In genomic region chr12:30755395-30755762, GRCh38 we compare ENCODE assay signal across 8 cellular contexts. TPM values are rescaled to one million over a fixed set of nuclear protein-coding genes. Genes with fewer than 3 reads are reported as not detected.
DNase-seq lines count a peak whose midpoint lies in the region; TF ChIP-seq lines count a peak whose summit lies in the region.

No MANE protein-coding gene starts in this region.

- H3K27me3 ChIP-seq in mesenchymal stem cell (ENCODE audit: control insufficient read depth in 1 of 2, insufficient read depth in 1 of 2, low read length in 2 of 2): no peaks in the 10 kb centered on the region

- peak overlapping the region; percentile 86 for H3K4me3 Mint-ChIP-seq in activated naive CD4-positive, alpha-beta T cell treated with anti-CD3 and anti-CD28 coated beads, Interleukin-2, amount 50 U/mL, for 24 hours
- H3K4me3 Mint-ChIP-seq in brain (peak overlapping the region; percentile 91 to 98 (median 97)), type B pancreatic cell (peak overlapping the region; percentile 97)

- no peaks in the 10 kb centered on the region for H3K9me3 ChIP-seq in mesenchymal stem cell (ENCODE audit: control insufficient read depth, low read length)

- no peaks in the 10 kb centered on the region for H3K27me3 Mint-ChIP-seq in activated naive CD4-positive, alpha-beta T cell treated with anti-CD3 and anti-CD28 coated beads, Interleukin-2, amount 50 U/mL, for 24 hours
- H3K27me3 Mint-ChIP-seq in brain (peaks cover 4% of the 10 kb centered on the region), type B pancreatic cell (peaks cover 4% of the 10 kb centered on the region)

- no peak overlapping the region for H2AK5ac ChIP-seq in mesenchymal stem cell (ENCODE audit: low read length, severe bottlenecking)

- H3K4me3 ChIP-seq in mesenchymal stem cell (ENCODE audit: insufficient read depth in 1 of 2, low read depth in 1 of 2, low read length in 2 of 2): peak overlapping the region; percentile 90 to 94

- peak overlapping the region; percentile 92 for H2BK120ac ChIP-seq in mesenchymal stem cell (ENCODE audit: low read depth, low read length)

- TF ChIP-seq CTCF in brain (conservative IDR thresholded peaks at IDR 0.05): no peak
- no peak for TF ChIP-seq CTCF in type B pancreatic cell (conservative IDR thresholded peaks at IDR 0.05)

- H2BK15ac ChIP-seq in mesenchymal stem cell (ENCODE audit: low read depth, poor library complexity, severe bottlenecking): no peak overlapping the region

- peaks cover 0 to 4% of the 10 kb centered on the region in 2 experiments for H3K36me3 ChIP-seq in mesenchymal stem cell (ENCODE audit: control insufficient read depth in 1 of 2, insufficient read depth in 2 of 2, low read depth in 1 of 2, low read length in 2 of 2)

- H2BK12ac ChIP-seq in mesenchymal stem cell (ENCODE audit: low read length in 2 of 2): peak overlapping the region; percentile 84 to 96

- peak overlapping the region; percentile 90 for H4K91ac ChIP-seq in mesenchymal stem cell (ENCODE audit: low read length)

- peaks cover 3% of the 10 kb centered on the region for H3K36me3 Mint-ChIP-seq in activated naive CD4-positive, alpha-beta T cell treated with anti-CD3 and anti-CD28 coated beads, Interleukin-2, amount 50 U/mL, for 24 hours
- H3K36me3 Mint-ChIP-seq in brain (peaks cover 13% of the 10 kb centered on the region), type B pancreatic cell (peaks cover 11% of the 10 kb centered on the region)

- H3K9me3 Mint-ChIP-seq in activated naive CD4-positive, alpha-beta T cell treated with anti-CD3 and anti-CD28 coated beads, Interleukin-2, amount 50 U/mL, for 24 hours: no peaks in the 10 kb centered on the region
- peaks cover 0 to 1% (median 0%) of the 10 kb centered on the region in 5 experiments for H3K9me3 Mint-ChIP-seq in brain
- H3K9me3 Mint-ChIP-seq in type B pancreatic cell: no peaks in the 10 kb centered on the region

- peak overlapping the region; percentile 91 to 97 for H3K4ac ChIP-seq in mesenchymal stem cell (ENCODE audit: low read depth in 1 of 2, low read length in 2 of 2)

- H3K4me2 ChIP-seq in mesenchymal stem cell (ENCODE audit: low read length, poor library complexity, severe bottlenecking): peak overlapping the region; percentile 98

- peak overlapping the region; percentile 97 for H4K8ac ChIP-seq in mesenchymal stem cell (ENCODE audit: low read length)

- peaks cover 54% of the 10 kb centered on the region for H3K4me1 Mint-ChIP-seq in activated naive CD4-positive, alpha-beta T cell treated with anti-CD3 and anti-CD28 coated beads, Interleukin-2, amount 50 U/mL, for 24 hours
- H3K4me1 Mint-ChIP-seq in brain: peaks cover 46% of the 10 kb centered on the region
- peaks cover 25% of the 10 kb centered on the region for H3K4me1 Mint-ChIP-seq in type B pancreatic cell (ENCODE audit: unreplicated experiment)

- H3K79me1 ChIP-seq in mesenchymal stem cell (replicated peaks; ENCODE audit: low read length, poor library complexity, severe bottlenecking): peaks cover 11% of the 10 kb centered on the region

- peak overlapping the region in 1 of 2 experiments; percentile 14 for H3K23ac ChIP-seq in mesenchymal stem cell (ENCODE audit: low read length in 2 of 2)

- peak overlapping the region; percentile 81 for H3K27ac Mint-ChIP-seq in activated naive CD4-positive, alpha-beta T cell treated with anti-CD3 and anti-CD28 coated beads, Interleukin-2, amount 50 U/mL, for 24 hours
- H3K27ac Mint-ChIP-seq in brain (peak overlapping the region; percentile 77 to 93 (median 84)), type B pancreatic cell (peak overlapping the region; percentile 86)

- peak overlapping the region; percentile 94 for H2AFZ ChIP-seq in mesenchymal stem cell (ENCODE audit: low read depth, low read length)

- H3K14ac ChIP-seq in mesenchymal stem cell (ENCODE audit: low read length in 2 of 2): peak overlapping the region in 1 of 2 experiments; percentile 97

- H2BK5ac ChIP-seq in mesenchymal stem cell (ENCODE audit: low read depth, low read length, poor library complexity, severe bottlenecking): peak overlapping the region; percentile 57

- 33% methylated on average over 7 of the region's 7 CpGs for WGBS in mesenchymal stem cell

- peak overlapping the region; percentile 93 for H3K9ac ChIP-seq in mesenchymal stem cell (ENCODE audit: low read length)

- DNase-seq in activated naive CD4-positive, alpha-beta T cell treated with Interleukin-2 at 50 U/mL for 16 hours: no peak
- no peak for DNase-seq in mesenchymal stem cell
- no peak for DNase-seq in type B pancreatic cell (ENCODE audit: extremely low spot score, unreplicated experiment)
- DNase-seq in stimulated activated CD4-positive, alpha-beta T cell treated with anti-CD3 and anti-CD28 coated beads, Interleukin-4, amount 100 ng/mL, for 1 hour: no peak
- DNase-seq in NCI-H1694 treated with DMSO at 0.1 percent for 48 hours (lab: John Stamatoyannopoulos, UW): no peak
- no peak for DNase-seq in COLO668 (lab: John Stamatoyannopoulos, UW; ENCODE audit: unreplicated experiment)

- peaks cover 9% of the 10 kb centered on the region for H3K4me1 ChIP-seq in mesenchymal stem cell (ENCODE audit: control insufficient read depth, insufficient read depth, low read depth, low read length)

- peak overlapping the region; percentile 85 for H3K27ac ChIP-seq in mesenchymal stem cell (ENCODE audit: low read length, poor library complexity, severe bottlenecking)

- peak overlapping the region; percentile 97 to 98 for H3K18ac ChIP-seq in mesenchymal stem cell (ENCODE audit: low read depth in 1 of 2, low read length in 2 of 2)

RNA-seq across cellular contexts. Expression of gene CAPRIN2, which starts 0.6 kb away (rescaled TPM):
- polyA plus RNA-seq in brain (ENCODE audit: insufficient read depth, low read depth, low replicate concordance): 4.2 TPM
- 25.3 TPM for polyA plus RNA-seq in mesenchymal stem cell (2013, experiment 1 of 2)
- 24.3 TPM for polyA plus RNA-seq in mesenchymal stem cell (2013, experiment 2 of 2)
- 35.5 and 44.9 TPM in 2 replicates for total RNA-seq in type B pancreatic cell (ENCODE audit: low replicate concordance)

RNA-seq across cellular contexts. Expression of gene IPO8, which starts 59.7 kb away (rescaled TPM):
- 22.2 TPM for polyA plus RNA-seq in brain (ENCODE audit: insufficient read depth, low read depth, low replicate concordance)
- polyA plus RNA-seq in mesenchymal stem cell (2013, experiment 1 of 2): 23.3 TPM
- 23.0 TPM for polyA plus RNA-seq in mesenchymal stem cell (2013, experiment 2 of 2)
- total RNA-seq in type B pancreatic cell (ENCODE audit: low replicate concordance): 53.9 and 82.5 TPM in 2 replicates
